In the genomic region with DNA sequence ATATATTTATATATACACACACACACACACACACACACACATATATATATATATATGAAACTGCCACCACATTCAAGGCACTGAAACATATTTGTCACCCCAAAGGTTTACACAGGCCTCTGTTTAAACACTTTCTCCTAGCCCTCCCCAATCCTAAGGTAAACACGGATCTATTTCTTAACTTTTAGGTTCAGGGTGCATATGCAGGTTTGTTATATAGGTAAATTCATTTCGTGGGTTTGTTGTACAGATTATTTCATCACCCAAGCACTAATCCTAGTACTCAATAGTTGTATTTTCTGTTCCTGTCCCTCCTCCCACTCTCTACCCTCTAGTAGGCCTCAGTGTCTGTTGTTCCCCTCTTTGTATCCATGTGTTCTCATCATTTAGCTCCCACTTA, we compare ENCODE assay signal across 29 cellular contexts.
"Had no signal": no experiment of that assay in that cellular context is flagged by ENCODE, and none has a peak within 500 bp of the region (broad histone marks: within the 10 kb centered on the region; RNA-seq: fewer than 3 reads in every experiment).

No MANE protein-coding gene starts in this region.

- H3K4me3 ChIP-seq: MG63, Peyer's patch, SJSA1 had no signal

- H3K27ac ChIP-seq: Peyer's patch had no signal

- DNase-seq: activated CD4-positive, alpha-beta memory T cell treated with anti-CD3 and anti-CD28 coated beads for 36 hours; activated CD4-positive, alpha-beta T cell treated with anti-CD3 and anti-CD28 coated beads for 36 hours; activated CD4-positive, alpha-beta T cell treated with anti-CD3 and anti-CD28 coated beads, Interleukin-2, amount 10 ng/mL, durations not matched to agents 7 days and 5 days; activated CD8-positive, alpha-beta memory T cell treated with anti-CD3 and anti-CD28 coated beads, Interleukin-2, amount 50 U/mL, for 4 hours; activated naive CD4-positive, alpha-beta T cell treated with anti-CD3 and anti-CD28 coated beads, Interleukin-2, amount 10 ng/mL, durations not matched to agents 7 days and 5 days; activated naive CD8-positive, alpha-beta T cell treated with anti-CD3 and anti-CD28 coated beads, Interleukin-2, amount 50 U/mL, for 24 hours; activated T-cell treated with anti-CD3 and anti-CD28 coated beads for 4 hours; activated T-cell treated with anti-CD3 and anti-CD28 coated beads, Interleukin-2, amount 50 U/mL, for 4 hours; anterior cingulate cortex; caudate nucleus; Karpas-422; MG63; NCI-H1092; NCI-H1436 treated with DMSO at 0.1 percent for 48 hours; NCI-H1694 treated with DMSO at 0.1 percent for 48 hours; NCI-H2029; NCI-H345; NCI-H524 treated with DMSO at 0.1 percent for 48 hours; Peyer's patch; RPMI8226; SHP77 treated with DMSO at 0.1 percent for 48 hours; SK-N-SH had no signal

- H3K9ac ChIP-seq: SK-N-SH had no signal

- H3K4me3 Mint-ChIP-seq: activated CD4-positive, alpha-beta memory T cell treated with anti-CD3 and anti-CD28 coated beads for 36 hours; activated CD4-positive, alpha-beta T cell treated with anti-CD3 and anti-CD28 coated beads for 36 hours; activated CD4-positive, alpha-beta T cell treated with anti-CD3 and anti-CD28 coated beads, Interleukin-2, amount 10 ng/mL, durations not matched to agents 7 days and 5 days; activated naive CD4-positive, alpha-beta T cell treated with anti-CD3 and anti-CD28 coated beads, Interleukin-2, amount 10 ng/mL, durations not matched to agents 7 days and 5 days; activated naive CD8-positive, alpha-beta T cell; activated naive CD8-positive, alpha-beta T cell treated with anti-CD3 and anti-CD28 coated beads, Interleukin-2, amount 50 U/mL, for 24 hours; activated T-cell treated with anti-CD3 and anti-CD28 coated beads, Interleukin-2, amount 50 U/mL, for 4 hours; activated T-helper 1 cell treated with anti-CD3 and anti-CD28 coated beads, Interleukin-12 subunit alpha, Interleukin-12 subunit beta, Interleukin-2, Interleukin-4 antibody, amounts not matched to agents 30 ng/mL and 10 ng/mL and 1 ng/mL, durations not matched to agents 14 hours and 24 hours and 36 hours; brain; T-helper 1 cell treated with Interleukin-12 subunit alpha and Interleukin-12 subunit beta and Interleukin-4 antibody, amounts not matched to agents 30 μg/mL and 1 μg/mL, for 36 hours; T-helper 2 cell treated with Interferon-gamma antibody and Interleukin-4, amounts not matched to agents 5 μg/mL and 100 μg/mL, for 36 hours had no signal

- H3K36me3 ChIP-seq: MG63, Peyer's patch, SJSA1 had no signal

- H3K4me2 ChIP-seq: SK-N-SH had no signal

- H3K9me3 ChIP-seq: MG63, Peyer's patch, SJSA1, SK-N-SH had no signal

- H3K36me3 Mint-ChIP-seq: activated CD4-positive, alpha-beta memory T cell treated with anti-CD3 and anti-CD28 coated beads for 36 hours; activated naive CD4-positive, alpha-beta T cell treated with anti-CD3 and anti-CD28 coated beads, Interleukin-2, amount 10 ng/mL, durations not matched to agents 7 days and 5 days; activated naive CD8-positive, alpha-beta T cell; brain had no signal

- H3K4me1 ChIP-seq: Peyer's patch had no signal

- H3K9me3 Mint-ChIP-seq: activated CD4-positive, alpha-beta memory T cell treated with anti-CD3 and anti-CD28 coated beads for 36 hours; activated CD4-positive, alpha-beta T cell treated with anti-CD3 and anti-CD28 coated beads, Interleukin-2, amount 10 ng/mL, durations not matched to agents 7 days and 5 days had no signal

- H3K4me1 Mint-ChIP-seq: activated CD4-positive, alpha-beta T cell treated with anti-CD3 and anti-CD28 coated beads for 36 hours; activated CD4-positive, alpha-beta T cell treated with anti-CD3 and anti-CD28 coated beads, Interleukin-2, amount 10 ng/mL, durations not matched to agents 7 days and 5 days; activated naive CD4-positive, alpha-beta T cell treated with anti-CD3 and anti-CD28 coated beads, Interleukin-2, amount 10 ng/mL, durations not matched to agents 7 days and 5 days; activated naive CD8-positive, alpha-beta T cell treated with anti-CD3 and anti-CD28 coated beads, Interleukin-2, amount 50 U/mL, for 24 hours; brain had no signal

- ATAC-seq: activated CD4-positive, alpha-beta T cell treated with anti-CD3 and anti-CD28 coated beads for 36 hours; activated CD4-positive, CD25-positive, alpha-beta regulatory T cell treated with anti-CD3 and anti-CD28 coated beads, Interleukin-2, amount 50 U/mL, for 24 hours; activated naive CD8-positive, alpha-beta T cell treated with anti-CD3 and anti-CD28 coated beads, Interleukin-2, amount 50 U/mL, for 24 hours; activated T-cell treated with anti-CD3 and anti-CD28 coated beads, Interleukin-2, amount 50 U/mL, for 4 hours had no signal

- H3K27me3 Mint-ChIP-seq: activated CD4-positive, alpha-beta memory T cell treated with anti-CD3 and anti-CD28 coated beads for 36 hours; activated CD4-positive, alpha-beta T cell treated with anti-CD3 and anti-CD28 coated beads for 36 hours; activated CD4-positive, alpha-beta T cell treated with anti-CD3 and anti-CD28 coated beads, Interleukin-2, amount 10 ng/mL, durations not matched to agents 7 days and 5 days; activated naive CD4-positive, alpha-beta T cell treated with anti-CD3 and anti-CD28 coated beads, Interleukin-2, amount 10 ng/mL, durations not matched to agents 7 days and 5 days; activated naive CD8-positive, alpha-beta T cell; activated naive CD8-positive, alpha-beta T cell treated with anti-CD3 and anti-CD28 coated beads, Interleukin-2, amount 50 U/mL, for 24 hours; brain had no signal

- H3K27ac Mint-ChIP-seq: activated CD4-positive, alpha-beta memory T cell treated with anti-CD3 and anti-CD28 coated beads for 36 hours; activated CD4-positive, alpha-beta T cell treated with anti-CD3 and anti-CD28 coated beads for 36 hours; activated CD4-positive, alpha-beta T cell treated with anti-CD3 and anti-CD28 coated beads, Interleukin-2, amount 10 ng/mL, durations not matched to agents 7 days and 5 days; activated naive CD4-positive, alpha-beta T cell treated with anti-CD3 and anti-CD28 coated beads, Interleukin-2, amount 10 ng/mL, durations not matched to agents 7 days and 5 days; activated naive CD8-positive, alpha-beta T cell; activated naive CD8-positive, alpha-beta T cell treated with anti-CD3 and anti-CD28 coated beads, Interleukin-2, amount 50 U/mL, for 24 hours; activated T-helper 1 cell treated with anti-CD3 and anti-CD28 coated beads, Interleukin-12 subunit alpha, Interleukin-12 subunit beta, Interleukin-2, Interleukin-4 antibody, amounts not matched to agents 30 ng/mL and 10 ng/mL and 1 ng/mL, durations not matched to agents 14 hours and 24 hours and 36 hours; T-helper 1 cell treated with Interleukin-12 subunit alpha and Interleukin-12 subunit beta and Interleukin-4 antibody, amounts not matched to agents 30 μg/mL and 1 μg/mL, for 36 hours; T-helper 2 cell treated with Interferon-gamma antibody and Interleukin-4, amounts not matched to agents 5 μg/mL and 100 μg/mL, for 36 hours had no signal

- H3K27me3 ChIP-seq: MG63, Peyer's patch, SJSA1 had no signal
